ENCODE assay signal across 8 cellular contexts in the genomic region with DNA sequence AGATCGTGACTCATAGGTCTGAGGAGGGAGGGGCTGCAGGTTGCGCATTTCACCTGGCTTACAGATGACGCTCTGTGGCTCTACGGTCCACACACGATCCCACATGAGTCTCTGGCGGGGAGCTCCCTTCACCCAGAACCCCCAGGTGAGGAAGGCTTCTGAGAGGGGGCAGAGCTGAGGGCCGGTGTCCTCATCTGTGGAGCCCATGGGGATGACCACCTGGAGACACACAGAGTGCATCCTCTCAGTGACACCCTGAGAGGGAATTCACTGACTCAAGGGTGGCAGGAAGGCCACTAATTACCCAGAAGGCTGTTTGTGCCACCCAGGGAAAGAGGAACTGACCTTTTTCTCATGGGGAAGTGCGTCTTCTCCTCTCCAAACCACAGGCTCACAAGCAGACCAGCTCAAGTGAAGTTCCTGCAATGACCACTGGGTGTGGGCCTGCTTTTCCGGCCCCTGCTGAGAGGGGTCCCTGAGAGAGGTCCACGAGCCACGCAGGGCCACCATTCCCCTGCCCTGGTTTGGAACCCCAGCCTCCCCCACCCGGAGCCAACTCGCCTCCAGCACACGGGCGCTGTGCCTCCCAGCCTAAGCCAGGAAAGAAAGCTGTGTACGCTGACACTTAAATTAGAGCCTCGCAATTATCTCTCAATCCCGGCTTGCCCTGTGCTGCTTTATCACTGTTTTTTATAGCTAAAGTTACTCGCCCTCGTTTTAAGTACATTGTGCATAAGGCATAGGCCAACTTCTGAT.
DNase-seq lines count a peak whose midpoint lies in the region; ATAC-seq, FAIRE-seq and TF ChIP-seq lines count a peak whose summit lies in the region.

No MANE protein-coding gene starts in this region.

- CTCF ChIA-PET in HepG2 (lab: Yijun Ruan, JAX; ENCODE audit: low intra/inter-chr PET ratio, low total read pairs) = no interaction called here

- intact Hi-C loops in HepG2 (cut with micrococcal nuclease; ENCODE audit: unreplicated experiment) = loop anchor here (5.0 kb wide), 1 partner anchor 113 kb away; a partner anchor contains a TSS
- intact Hi-C loops in activated T-helper 2 cell treated with anti-CD3 and anti-CD28 coated beads, Interferon-gamma antibody, Interleukin-2, Interleukin-4, amounts not matched to agents 10 μg/mL and 5 μg/mL and 100 μg/mL, durations not matched to agents 14 hours and 24 hours and 36 hours (cut with micrococcal nuclease) = no loop called here

- H3K27me3 ChIP-seq in HepG2 (ENCODE audit: control insufficient read depth in 1 of 2, insufficient read depth in 2 of 2, low read length in 2 of 2) = no peaks in the 10 kb centered on the region

- no peak for TF ChIP-seq POLR2A in HepG2 (IDR thresholded peaks at IDR 0.05; ENCODE audit: insufficient read depth in 1 of 2, low read depth in 2 of 2, low read length in 2 of 2)

- no peaks in the 10 kb centered on the region for H3K36me3 ChIP-seq in HepG2 (replicated peaks in 1 of 2; ENCODE audit: control insufficient read depth in 1 of 2, insufficient read depth in 2 of 2, low read length in 2 of 2)

- H4K20me1 ChIP-seq in HepG2 (ENCODE audit: insufficient read depth, low read length) = no peaks in the 10 kb centered on the region

- no peak overlapping the region for H3K4me2 ChIP-seq in HepG2 (ENCODE audit: low read depth, low read length)

- no peak overlapping the region for H3K4me3 Mint-ChIP-seq in activated T-helper 2 cell treated with anti-CD3 and anti-CD28 coated beads, Interferon-gamma antibody, Interleukin-2, Interleukin-4, amounts not matched to agents 10 μg/mL and 5 μg/mL and 100 μg/mL, durations not matched to agents 14 hours and 24 hours and 36 hours (ENCODE audit: low read depth)

- DNase-seq in CMK (ENCODE audit: low read depth) = peak; percentile 84
- peak; percentile 79 for DNase-seq in UCSD-AML1 (lab: John Stamatoyannopoulos, UW; ENCODE audit: unreplicated experiment)
- no peak for DNase-seq in HepG2 (ENCODE audit: low spot score)
- DNase-seq in AG08396 (ENCODE audit: low spot score) = no peak
- DNase-seq in activated T-helper 2 cell treated with anti-CD3 and anti-CD28 coated beads, Interferon-gamma antibody, Interleukin-2, Interleukin-4, amounts not matched to agents 10 μg/mL and 5 μg/mL and 100 μg/mL, durations not matched to agents 14 hours and 24 hours and 36 hours (ENCODE audit: low spot score) = no peak
- DNase-seq in T1000 (lab: John Stamatoyannopoulos, UW) = no peak

- no peak overlapping the region for H3K9ac ChIP-seq in HepG2 (ENCODE audit: insufficient read depth, low read depth, low read length)

- H3K36me3 Mint-ChIP-seq in activated T-helper 2 cell treated with anti-CD3 and anti-CD28 coated beads, Interferon-gamma antibody, Interleukin-2, Interleukin-4, amounts not matched to agents 10 μg/mL and 5 μg/mL and 100 μg/mL, durations not matched to agents 14 hours and 24 hours and 36 hours (ENCODE audit: low read depth) = no peaks in the 10 kb centered on the region

- H3K4me3 ChIP-seq in HepG2 (replicated peaks in 1 of 3; ENCODE audit: insufficient read depth in 1 of 3, low read depth in 2 of 3, low read length in 3 of 3) = no peak overlapping the region

- H3K4me1 Mint-ChIP-seq in activated T-helper 2 cell treated with anti-CD3 and anti-CD28 coated beads, Interferon-gamma antibody, Interleukin-2, Interleukin-4, amounts not matched to agents 10 μg/mL and 5 μg/mL and 100 μg/mL, durations not matched to agents 14 hours and 24 hours and 36 hours (ENCODE audit: low read depth) = no peaks in the 10 kb centered on the region

- H3K9me3 ChIP-seq in HepG2 (ENCODE audit: low read length) = no peaks in the 10 kb centered on the region

- no peaks in the 10 kb centered on the region for H3K4me1 ChIP-seq in HepG2 (ENCODE audit: insufficient read depth, low read length)

- 49% methylated on average over 16 of the region's 20 CpGs for WGBS in HepG2 (ENCODE audit: low lambda C conversion rate)

- no peak for FAIRE-seq in HepG2 (lab: Jason Lieb, UNC)

- H3K27ac Mint-ChIP-seq in activated T-helper 2 cell treated with anti-CD3 and anti-CD28 coated beads, Interferon-gamma antibody, Interleukin-2, Interleukin-4, amounts not matched to agents 10 μg/mL and 5 μg/mL and 100 μg/mL, durations not matched to agents 14 hours and 24 hours and 36 hours = no peak overlapping the region

- no peaks in the 10 kb centered on the region for H3K27me3 Mint-ChIP-seq in activated T-helper 2 cell treated with anti-CD3 and anti-CD28 coated beads, Interferon-gamma antibody, Interleukin-2, Interleukin-4, amounts not matched to agents 10 μg/mL and 5 μg/mL and 100 μg/mL, durations not matched to agents 14 hours and 24 hours and 36 hours (ENCODE audit: low read depth)

- in situ Hi-C loops in HepG2 (cut with HindIII; ENCODE audit: extremely low pct_ligation_motif_present, low pct_unique_long_range_greater_than_20kb) = no loop called here

- H3K27ac ChIP-seq in HepG2 (ENCODE audit: extremely low read length, insufficient read depth, low read length) = no peak overlapping the region

- ATAC-seq in GM19395 (IDR thresholded peaks at IDR 0.05; ENCODE audit: unreplicated experiment) (peak; percentile 98), HG03175 (IDR thresholded peaks at IDR 0.05; ENCODE audit: unreplicated experiment) (peak; percentile 99), HepG2 (peak; percentile 96)

- POLR2A ChIA-PET in HepG2 (lab: Yijun Ruan, JAX) = no interaction called here

- no peak for TF ChIP-seq RAD21 in HepG2 (CRISPR knock-in tag; IDR thresholded peaks at IDR 0.05)

- TF ChIP-seq EP300 in HepG2 (IDR thresholded peaks at IDR 0.05; ENCODE audit: low read depth in 2 of 2, low read length in 2 of 2) (no peak), HepG2 (CRISPR knock-in tag; IDR thresholded peaks at IDR 0.05; ENCODE audit: borderline replicate concordance) (no peak)

- no TSS peak for BruUV-seq in HepG2 (replicated peaks; lab: Mats Ljungman, UMichigan)

- peak; percentile 37; the same call in 1 of the 2 replicates for TF ChIP-seq CTCF in HepG2 (CRISPR knock-in tag; IDR thresholded peaks at IDR 0.05)

- H3K79me2 ChIP-seq in HepG2 (ENCODE audit: insufficient read depth, low read length) = no peaks in the 10 kb centered on the region

- H3K9me3 Mint-ChIP-seq in activated T-helper 2 cell treated with anti-CD3 and anti-CD28 coated beads, Interferon-gamma antibody, Interleukin-2, Interleukin-4, amounts not matched to agents 10 μg/mL and 5 μg/mL and 100 μg/mL, durations not matched to agents 14 hours and 24 hours and 36 hours = no peaks in the 10 kb centered on the region

- no peak overlapping the region for H2AFZ ChIP-seq in HepG2 (ENCODE audit: low read length)

TF ChIP-seq in HepG2, 621 proteins besides CTCF, POLR2A, EP300 and RAD21:
- TF ChIP-seq SUZ12 (IDR thresholded peaks at IDR 0.05; ENCODE audit: low read depth, low read length) (no peak), MEIS2 (CRISPR knock-in tag; IDR thresholded peaks at IDR 0.05) (no peak), ZNF761 (CRISPR knock-in tag; conservative IDR thresholded peaks at IDR 0.05) (no peak), NFE2L1 (CRISPR knock-in tag; IDR thresholded peaks at IDR 0.05; ENCODE audit: borderline replicate concordance) (no peak), STAG1 (CRISPR knock-in tag; IDR thresholded peaks at IDR 0.05) (peak; percentile 38; the same call in 1 of the 2 replicates), ZNF432 (CRISPR knock-in tag; IDR thresholded peaks at IDR 0.05; ENCODE audit: borderline replicate concordance) (no peak), GABPB1 (CRISPR knock-in tag; IDR thresholded peaks at IDR 0.05) (0 out of 2 replicates have a peak, but pooled peaks have one; percentile 13)
- TF ChIP-seq, protein P1, sequence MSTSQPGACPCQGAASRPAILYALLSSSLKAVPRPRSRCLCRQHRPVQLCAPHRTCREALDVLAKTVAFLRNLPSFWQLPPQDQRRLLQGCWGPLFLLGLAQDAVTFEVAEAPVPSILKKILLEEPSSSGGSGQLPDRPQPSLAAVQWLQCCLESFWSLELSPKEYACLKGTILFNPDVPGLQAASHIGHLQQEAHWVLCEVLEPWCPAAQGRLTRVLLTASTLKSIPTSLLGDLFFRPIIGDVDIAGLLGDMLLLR (CRISPR knock-in tag; IDR thresholded peaks at IDR 0.05) = no peak
TF ChIP-seq in HepG2: peak in this region for 2.

Comparison
In these comparisons a context has a peak if more than half of its experiments do, and no peak if none do; other contexts are left out.
1. DNase-seq: peak in CMK (single experiment) and UCSD-AML1 (single experiment); none in HepG2 (single experiment), AG08396 (single experiment), activated T-helper 2 cell treated with anti-CD3 and anti-CD28 coated beads, Interferon-gamma antibody, Interleukin-2, Interleukin-4, amounts not matched to agents 10 μg/mL and 5 μg/mL and 100 μg/mL, durations not matched to agents 14 hours and 24 hours and 36 hours (single experiment) and T1000 (single experiment).
2. Peak in every context shown above with its lines, with median percentiles within 50 percentile points of each other: ATAC-seq.